ENCODE assay signal across 1 cellular context in genomic region chr10:95273393-95274312, GRCh38.
TF ChIP-seq lines count a peak whose summit lies in the region.

No MANE protein-coding gene starts in this region.

TF ChIP-seq in K562, 482 proteins besides CTCF, POLR2A, EP300 and RAD21:
- TF ChIP-seq RNF2 (IDR thresholded peaks at IDR 0.05), result no peak
- no peak for TF ChIP-seq CBFA2T3 (IDR thresholded peaks at IDR 0.05)
- peak; percentile 56 for TF ChIP-seq ATF3 (IDR thresholded peaks at IDR 0.05)
- no peak for TF ChIP-seq ATF3 (CRISPR knock-in tag; conservative IDR thresholded peaks at IDR 0.05)
- peak; percentile 58 for TF ChIP-seq ZNF384 (IDR thresholded peaks at IDR 0.05; ENCODE audit: low read depth, low read length)
- peak; percentile 24; the same call in 1 of the 2 replicates for TF ChIP-seq CEBPG (CRISPR knock-in tag; IDR thresholded peaks at IDR 0.05)
- no peak for TF ChIP-seq CEBPG (tag; conservative IDR thresholded peaks at IDR 0.05 in 1 of 2, IDR thresholded peaks at IDR 0.05 in 1 of 2)
- TF ChIP-seq NR2F6 (CRISPR knock-in tag; IDR thresholded peaks at IDR 0.05), result no peak
- no peak for TF ChIP-seq AFF4 (CRISPR knock-in tag; IDR thresholded peaks at IDR 0.05)
- TF ChIP-seq ZNF124 (CRISPR knock-in tag; IDR thresholded peaks at IDR 0.05), result no peak
- 0 out of 2 replicates have a peak, but pooled peaks have one; percentile 19 for TF ChIP-seq JUN (IDR thresholded peaks at IDR 0.05; ENCODE audit: borderline replicate concordance, low read depth, low read length)
- TF ChIP-seq JUN (CRISPR knock-in tag; IDR thresholded peaks at IDR 0.05; ENCODE audit: borderline replicate concordance), result no peak
- TF ChIP-seq FOSL1 (tag; conservative IDR thresholded peaks at IDR 0.05), result peak; percentile 61
- no peak for TF ChIP-seq ZNF398 (CRISPR knock-in tag; IDR thresholded peaks at IDR 0.05)
- no peak for TF ChIP-seq AFF1 (IDR thresholded peaks at IDR 0.05; ENCODE audit: low read depth in 1 of 2, partially characterized antibody in 2 of 2)
- no peak for TF ChIP-seq FOXM1 (IDR thresholded peaks at IDR 0.05; ENCODE audit: low read depth)
- no peak for TF ChIP-seq FOXM1 (CRISPR knock-in tag; IDR thresholded peaks at IDR 0.05; ENCODE audit: low read depth)
- peak; percentile 15; the same call in 1 of the 2 replicates for TF ChIP-seq ZFX (CRISPR knock-in tag; IDR thresholded peaks at IDR 0.05)
- no peak for TF ChIP-seq ZNF77 (CRISPR knock-in tag; IDR thresholded peaks at IDR 0.05)
